Comparison of ENCODE assay signal across 10 cellular contexts in the genomic region with DNA sequence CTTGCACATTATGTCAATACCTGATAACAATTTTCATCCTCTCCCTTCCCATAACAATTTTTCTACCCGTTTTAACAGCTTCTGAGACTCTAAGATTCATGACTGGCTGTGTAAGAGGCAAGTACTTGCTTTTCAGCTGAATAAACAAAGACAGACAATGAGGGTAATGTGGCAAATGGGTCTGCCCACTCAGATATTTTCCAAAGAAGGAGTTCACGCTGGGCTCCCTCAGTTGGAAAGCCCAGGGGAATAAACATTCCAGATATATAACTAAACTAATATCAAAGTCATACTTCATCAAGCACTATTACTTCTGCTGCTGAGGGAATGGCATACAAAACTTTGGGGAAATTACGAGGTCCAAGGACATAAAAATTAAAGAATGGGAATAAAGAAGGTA.
DNase-seq lines count a peak whose midpoint lies in the region; ATAC-seq and TF ChIP-seq lines count a peak whose summit lies in the region.
"Had no signal": no experiment of that assay in that cellular context is flagged by ENCODE, and none has a peak within 500 bp of the region (broad histone marks: within the 10 kb centered on the region; RNA-seq: fewer than 3 reads in every experiment).

No MANE protein-coding gene starts in this region.

- no peak for TF ChIP-seq CTCF in fibroblast of pulmonary artery (IDR thresholded peaks at IDR 0.05; ENCODE audit: low read length, missing control alignments)

- no peak overlapping the region for H3K4me3 ChIP-seq in fibroblast of pulmonary artery (replicated peaks; ENCODE audit: low read depth, low read length)

- peak; percentile 51 for DNase-seq in NCI-H2029 treated with DMSO at 0.1 percent for 48 hours (lab: John Stamatoyannopoulos, UW)
- no peak for DNase-seq in NCI-H2029 (lab: John Stamatoyannopoulos, UW)
- DNase-seq in NCI-H748 (lab: John Stamatoyannopoulos, UW; ENCODE audit: unreplicated experiment): peak; percentile 78
- DNase-seq in fibroblast of pulmonary artery (ENCODE audit: low read depth): peak; percentile 30
- DNase-seq in smooth muscle cell of the brain vasculature (ENCODE audit: low read depth, low spot score): peak; percentile 70
- no peak for DNase-seq in T-helper 1 cell
- DNase-seq in stimulated activated CD4-positive, alpha-beta T cell treated with anti-CD3 and anti-CD28 coated beads, Interleukin-12 subunit alpha, Interleukin-12 subunit beta, amount 100 ng/mL, for 4 hours: no peak
- DNase-seq: kidney; stimulated activated CD4-positive, alpha-beta T cell treated with anti-CD3 and anti-CD28 coated beads, Interleukin-4, amount 100 ng/mL, for 24 hours had no signal

- ATAC-seq in HG02884 (IDR thresholded peaks at IDR 0.05; ENCODE audit: unreplicated experiment): no peak

Comparison
In these comparisons a context has a peak if more than half of its experiments do, and no peak if none do; other contexts are left out.
1. DNase-seq: peak in NCI-H2029 treated with DMSO at 0.1 percent for 48 hours (single experiment), NCI-H748 (single experiment), fibroblast of pulmonary artery (single experiment) and smooth muscle cell of the brain vasculature (single experiment); none in NCI-H2029 (single experiment), T-helper 1 cell (0 of 5) and stimulated activated CD4-positive, alpha-beta T cell treated with anti-CD3 and anti-CD28 coated beads, Interleukin-12 subunit alpha, Interleukin-12 subunit beta, amount 100 ng/mL, for 4 hours (single experiment).